Comparison of ENCODE assay signal across 1 cellular context in the genomic region with DNA sequence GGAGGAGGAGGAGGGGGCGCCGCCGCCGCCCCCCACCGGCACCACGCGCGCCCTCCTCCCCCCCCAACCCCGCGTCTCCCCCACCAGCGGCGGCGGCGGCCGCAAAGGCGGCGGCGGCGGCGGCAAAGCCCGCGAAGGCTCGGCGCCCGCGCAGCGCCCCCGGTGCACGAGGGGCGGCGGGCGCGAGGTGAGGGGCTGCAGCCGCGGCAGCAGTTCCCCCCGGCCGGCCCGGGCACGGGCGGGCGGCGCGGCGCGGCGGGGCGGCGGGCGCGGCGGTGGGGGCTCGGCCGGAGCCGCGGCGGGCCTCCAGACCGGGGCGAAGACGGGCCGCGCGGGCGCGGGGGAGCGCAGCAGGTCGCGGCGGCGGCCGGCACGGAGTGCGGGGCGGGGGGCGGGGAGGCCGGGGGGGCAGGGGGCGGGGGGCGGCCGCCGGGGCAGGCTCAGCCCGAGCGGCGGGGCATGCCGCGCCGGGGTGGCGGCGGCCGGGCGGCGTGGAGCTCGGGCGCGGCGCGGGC.
TF ChIP-seq lines count a peak whose summit lies in the region.

No MANE protein-coding gene starts in this region.

TF ChIP-seq in K562, 482 proteins besides CTCF, POLR2A, EP300 and RAD21 (continued from another document):
- TF ChIP-seq, protein P1, sequence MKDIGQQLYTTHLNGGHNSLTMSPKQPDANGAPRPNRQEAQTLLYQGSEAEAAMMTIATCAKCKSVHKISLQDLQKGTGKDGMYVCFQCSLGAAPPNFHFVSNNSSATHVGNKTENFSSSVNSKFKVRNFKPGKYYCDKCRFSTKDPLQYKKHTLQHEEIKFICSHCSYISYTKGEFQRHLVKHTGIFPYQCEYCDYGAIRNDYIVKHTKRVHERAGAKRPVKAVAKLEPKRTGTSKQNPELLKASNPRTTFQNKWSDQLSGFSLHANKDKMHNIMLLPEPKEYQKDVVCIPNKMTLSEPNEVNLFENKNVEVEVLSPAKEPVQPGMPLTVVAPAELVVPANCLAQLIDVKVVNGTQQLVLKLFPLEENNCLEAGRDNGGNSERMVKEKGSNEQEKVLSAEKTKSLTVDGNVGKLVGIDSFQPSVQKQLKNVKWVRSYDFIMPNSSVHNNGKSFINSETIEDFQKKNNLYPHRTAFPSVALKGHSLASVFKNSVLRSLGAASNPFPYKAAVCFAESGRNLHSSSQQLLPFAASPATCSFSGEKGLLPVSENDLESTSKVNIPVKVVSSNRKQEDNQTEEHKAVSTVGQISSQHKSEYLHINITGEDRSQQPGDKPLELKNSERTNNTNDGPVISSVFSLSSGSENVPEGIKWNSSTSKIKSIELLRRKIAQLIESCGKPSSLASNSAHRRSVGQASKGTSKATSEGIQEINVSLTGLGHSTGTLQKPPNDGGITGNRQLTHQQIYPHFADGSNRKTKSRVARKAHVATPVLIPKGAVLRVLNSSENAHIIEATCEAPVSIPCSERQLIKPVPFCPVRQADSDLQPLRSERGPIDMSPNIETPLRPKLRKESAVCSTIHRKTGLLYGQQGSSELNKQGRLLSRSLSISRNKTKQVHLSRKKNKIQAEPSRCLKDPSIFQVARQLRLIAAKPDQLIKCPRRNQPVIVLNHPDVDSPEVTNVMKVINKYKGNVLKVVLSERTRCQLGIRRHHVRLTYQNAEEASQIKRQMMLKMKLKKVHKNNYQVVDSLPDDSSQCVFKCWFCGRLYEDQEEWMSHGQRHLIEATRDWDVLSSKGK (CRISPR knock-in tag; IDR thresholded peaks at IDR 0.05) = no peak
- TF ChIP-seq ZNF764 (CRISPR knock-in tag; IDR thresholded peaks at IDR 0.05; ENCODE audit: low read depth) (no peak), SRSF1 (IDR thresholded peaks at IDR 0.05; ENCODE audit: low read depth, low read length) (no peak), FOXM1 (IDR thresholded peaks at IDR 0.05; ENCODE audit: low read depth) (no peak), FOXM1 (CRISPR knock-in tag; IDR thresholded peaks at IDR 0.05; ENCODE audit: low read depth) (peak; percentile 2; the same call in 1 of the 2 replicates)
